ENCODE assay signal across 1 cellular context in the genomic region with DNA sequence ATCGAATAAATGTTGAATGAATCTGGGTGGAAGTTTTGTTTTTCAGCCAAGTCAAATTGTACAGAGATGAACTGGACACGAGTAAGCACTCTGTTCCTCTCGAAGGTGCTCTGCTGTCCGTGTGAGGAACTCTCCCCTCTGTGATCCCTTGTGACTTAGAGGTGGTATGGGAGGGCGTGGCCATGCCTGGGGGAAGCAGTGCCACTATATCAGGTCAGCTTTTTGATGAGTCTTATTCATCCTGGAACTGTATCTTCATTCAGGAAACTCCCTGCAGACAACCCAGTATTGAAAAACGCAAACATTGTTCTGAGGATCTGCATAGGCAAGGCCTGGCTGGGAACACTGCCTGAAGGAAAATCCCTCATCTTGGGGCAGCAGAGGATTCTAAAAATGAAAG.
TF ChIP-seq lines count a peak whose summit lies in the region.

No MANE protein-coding gene starts in this region.

TF ChIP-seq in H1, 55 proteins besides CTCF, POLR2A, EP300 and RAD21 (continued from another document):
- TF ChIP-seq KDM1A (IDR thresholded peaks at IDR 0.05; ENCODE audit: borderline replicate concordance, low read length) (no peak), TBP (IDR thresholded peaks at IDR 0.05; ENCODE audit: low read depth, low read length) (peak; percentile 29; the same call in 1 of the 2 replicates), E2F6 (IDR thresholded peaks at IDR 0.05) (no peak)
